14 cellular contexts compared by ENCODE assay signal in the genomic region with DNA sequence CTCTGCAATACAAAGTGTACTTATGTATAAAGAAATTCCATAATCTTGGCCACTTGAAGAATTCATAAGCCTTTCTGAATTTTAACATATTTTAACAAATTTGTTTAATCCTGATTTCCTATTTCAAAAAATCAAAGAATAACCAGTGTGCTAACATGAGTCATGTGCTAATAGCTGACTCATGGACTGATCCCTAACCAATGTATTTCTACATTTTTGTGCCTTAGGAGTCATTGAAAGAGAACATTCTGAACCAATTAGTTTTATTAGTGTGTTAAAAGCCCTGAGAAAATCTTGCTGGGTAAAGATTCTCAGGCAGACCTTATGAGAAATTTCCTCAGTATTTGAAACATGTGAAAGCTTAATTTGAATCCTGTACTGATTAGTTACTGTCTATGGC.
DNase-seq lines count a peak whose midpoint lies in the region; ATAC-seq, FAIRE-seq and TF ChIP-seq lines count a peak whose summit lies in the region.
"Had no signal": no experiment of that assay in that cellular context is flagged by ENCODE, and none has a peak within 500 bp of the region (broad histone marks: within the 10 kb centered on the region; RNA-seq: fewer than 3 reads in every experiment).

No MANE protein-coding gene starts in this region.

- H3K4me1 ChIP-seq in A673 (ENCODE audit: insufficient read depth, low read length, poor library complexity, severe bottlenecking) (no peaks in the 10 kb centered on the region), liver (ENCODE audit: control insufficient read depth in 4 of 4, insufficient read depth in 4 of 4, low read length in 3 of 4) (no peaks in the 10 kb centered on the region)
- H3K4me1 ChIP-seq: BLaER1 had no signal

- CTCF ChIA-PET in A673 (lab: Charles Lee) = no interaction called here

- no peak for TF ChIP-seq POLR2A in lower leg skin (IDR thresholded peaks at IDR 0.05)

- TF ChIP-seq CTCF in A673 (conservative IDR thresholded peaks at IDR 0.05; ENCODE audit: low read depth, low read length) (no peak), liver (IDR thresholded peaks at IDR 0.05; ENCODE audit: low read depth, low read length, missing input control) (no peak), lower leg skin (IDR thresholded peaks at IDR 0.05) (no peak)

- H3K9ac ChIP-seq in liver (ENCODE audit: low read depth in 1 of 2, low read length in 2 of 2) = no peak overlapping the region
- H3K9ac ChIP-seq: BLaER1 had no signal

- TF ChIP-seq RAD21 in liver (IDR thresholded peaks at IDR 0.05) = no peak

- no peaks in the 10 kb centered on the region for H3K9me3 ChIP-seq in A673 (ENCODE audit: low read depth, low read length, poor library complexity, severe bottlenecking)
- no peaks in the 10 kb centered on the region for H3K9me3 ChIP-seq in liver (ENCODE audit: control insufficient read depth in 4 of 4, low read length in 3 of 4)
- H3K9me3 ChIP-seq: BLaER1, heart right ventricle had no signal

- POLR2A ChIA-PET in A673 (lab: Charles Lee; ENCODE audit: low non-redundant PET) = interaction anchor here (0.5 to 0.7 kb wide), 2 partner anchors 57 to 1548 kb away, joined by 3 to 9 read pairs; no protein-coding TSS in a partner anchor

- DNase-seq in A673 (ENCODE audit: low spot score) = peak; percentile 75
- peak; percentile 30 for DNase-seq in HTR-8/SVneo (ENCODE audit: insufficient read length, low spot score)
- DNase-seq in dedifferentiated amniotic fluid mesenchymal stem cell (ENCODE audit: extremely low spot score) = peak; percentile 74
- DNase-seq in lower leg skin (ENCODE audit: low spot score in 2 of 2) = no peak
- DNase-seq in NAMALWA (ENCODE audit: low spot score) = no peak
- no peak for DNase-seq in activated CD4-positive, alpha-beta T cell treated with anti-CD3 and anti-CD28 coated beads, Interleukin-2, amount 50 U/mL, for 1 hour
- DNase-seq: activated CD4-positive, alpha-beta T cell treated with anti-CD3 and anti-CD28 coated beads for 36 hours; heart right ventricle; NCI-H1105 treated with DMSO at 0.1 percent for 48 hours; OCI-M1 had no signal

- no peak overlapping the region for H3K4me3 ChIP-seq in A673 (ENCODE audit: low read depth, low read length, poor library complexity, severe bottlenecking)
- no peak overlapping the region for H3K4me3 ChIP-seq in liver (ENCODE audit: low read depth in 1 of 3, low read length in 3 of 3)
- no peak overlapping the region for H3K4me3 ChIP-seq in lower leg skin (ENCODE audit: low read depth, poor library complexity, severe bottlenecking)
- H3K4me3 ChIP-seq: BLaER1, heart right ventricle had no signal

- H3K36me3 ChIP-seq in A673 (ENCODE audit: insufficient read depth, low read length, poor library complexity, severe bottlenecking) (peaks cover 29% of the 10 kb centered on the region), liver (ENCODE audit: control insufficient read depth in 4 of 4, insufficient read depth in 3 of 4, low read depth in 1 of 4, low read length in 3 of 4) (no peaks in the 10 kb centered on the region)
- H3K36me3 ChIP-seq: BLaER1 had no signal

- intact Hi-C loops in A673 (cut with micrococcal nuclease; ENCODE audit: unreplicated experiment) = no loop called here
- intact Hi-C loops in lower leg skin (cut with DNase I; ENCODE audit: low total_unique reads) = no loop called here

- BruUV-seq in A673 (replicated peaks; lab: Mats Ljungman, UMichigan) = no TSS peak

- ATAC-seq in HG03039 (IDR thresholded peaks at IDR 0.05; ENCODE audit: unreplicated experiment) = no peak
- ATAC-seq: activated CD4-positive, alpha-beta T cell treated with anti-CD3 and anti-CD28 coated beads for 36 hours; activated naive CD4-positive, alpha-beta T cell treated with anti-CD3 and anti-CD28 coated beads, Interleukin-2, amount 50 U/mL, for 72 hours had no signal

- H3K27ac ChIP-seq in A673 (ENCODE audit: low read depth, low read length, poor library complexity, severe bottlenecking) = peak overlapping the region; percentile 16
- no peak overlapping the region for H3K27ac ChIP-seq in liver (ENCODE audit: low read depth in 1 of 2, low read length in 2 of 2)
- H3K27ac ChIP-seq: BLaER1, heart right ventricle had no signal

- H3K27me3 ChIP-seq in A673 (replicated peaks; ENCODE audit: insufficient read depth, low read depth, low read length, poor library complexity) (no peaks in the 10 kb centered on the region), liver (ENCODE audit: control insufficient read depth in 4 of 4, insufficient read depth in 4 of 4, low read length in 3 of 4) (no peaks in the 10 kb centered on the region)
- H3K27me3 ChIP-seq: BLaER1, heart right ventricle had no signal

- no peak for FAIRE-seq in HTR-8/SVneo (lab: Jason Lieb, UNC)

TF ChIP-seq in liver, 16 proteins besides CTCF, POLR2A, EP300 and RAD21:
- no peak for TF ChIP-seq GABPA (IDR thresholded peaks at IDR 0.05 in 1 of 2, conservative IDR thresholded peaks at IDR 0.05 in 1 of 2)
- no peak for TF ChIP-seq FOXA2 (IDR thresholded peaks at IDR 0.05)
- TF ChIP-seq ATF3 (IDR thresholded peaks at IDR 0.05) = peak; percentile 30
- TF ChIP-seq NR2F2 (IDR thresholded peaks at IDR 0.05) = no peak
- peak in 1 of 2 donors; percentile 27 for TF ChIP-seq RXRA (IDR thresholded peaks at IDR 0.05)
- TF ChIP-seq TAF1 (conservative IDR thresholded peaks at IDR 0.05) = no peak
- peak; percentile 73 to 87 for TF ChIP-seq JUND (IDR thresholded peaks at IDR 0.05)
- no peak for TF ChIP-seq HNF4G (IDR thresholded peaks at IDR 0.05)
- TF ChIP-seq FOXA1 (IDR thresholded peaks at IDR 0.05) = no peak
- TF ChIP-seq, protein P1, sequence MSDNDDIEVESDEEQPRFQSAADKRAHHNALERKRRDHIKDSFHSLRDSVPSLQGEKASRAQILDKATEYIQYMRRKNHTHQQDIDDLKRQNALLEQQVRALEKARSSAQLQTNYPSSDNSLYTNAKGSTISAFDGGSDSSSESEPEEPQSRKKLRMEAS (IDR thresholded peaks at IDR 0.05) = peak; percentile 14
- TF ChIP-seq HNF4A (conservative IDR thresholded peaks at IDR 0.05) = peak; percentile 38 to 47
- TF ChIP-seq EGR1 (IDR thresholded peaks at IDR 0.05; ENCODE audit: low read depth in 2 of 2) = no peak
- TF ChIP-seq REST (IDR thresholded peaks at IDR 0.05) = no peak
- peak; percentile 27 for TF ChIP-seq YY1 (IDR thresholded peaks at IDR 0.05)
- TF ChIP-seq SP1 (IDR thresholded peaks at IDR 0.05) = no peak

Comparison
In these comparisons a context has a peak if more than half of its experiments do, and no peak if none do; other contexts are left out.
1. DNase-seq: peak in A673 (single experiment), HTR-8/SVneo (single experiment) and dedifferentiated amniotic fluid mesenchymal stem cell (single experiment); none in lower leg skin (0 of 2), NAMALWA (single experiment) and activated CD4-positive, alpha-beta T cell treated with anti-CD3 and anti-CD28 coated beads, Interleukin-2, amount 50 U/mL, for 1 hour (single experiment).